8 cellular contexts compared by ENCODE assay signal in genomic region chr17:40480501-40481003, GRCh38. TPM values are rescaled to one million over a fixed set of nuclear protein-coding genes. Genes with fewer than 3 reads are reported as not detected.
DNase-seq lines count a peak whose midpoint lies in the region; ATAC-seq and TF ChIP-seq lines count a peak whose summit lies in the region.

No MANE protein-coding gene starts in this region.

- peaks cover 4% of the 10 kb centered on the region for H3K36me3 Mint-ChIP-seq in activated CD8-positive, alpha-beta memory T cell treated with anti-CD3 and anti-CD28 coated beads, Interleukin-2, amount 10 ng/mL, durations not matched to agents 7 days and 5 days
- no peaks in the 10 kb centered on the region for H3K36me3 Mint-ChIP-seq in progenitor cell of endocrine pancreas (ENCODE audit: insufficient read depth)

- H3K9me3 Mint-ChIP-seq in activated CD8-positive, alpha-beta memory T cell treated with anti-CD3 and anti-CD28 coated beads, Interleukin-2, amount 10 ng/mL, durations not matched to agents 7 days and 5 days (ENCODE audit: low read depth): no peaks in the 10 kb centered on the region
- no peaks in the 10 kb centered on the region for H3K9me3 Mint-ChIP-seq in progenitor cell of endocrine pancreas (ENCODE audit: low read depth)

- peak; percentile 89 for ATAC-seq in activated CD8-positive, alpha-beta memory T cell treated with anti-CD3 and anti-CD28 coated beads, Interleukin-2, amount 10 ng/mL, durations not matched to agents 7 days and 5 days
- ATAC-seq in HG03175 (IDR thresholded peaks at IDR 0.05; ENCODE audit: unreplicated experiment): no peak

- H3K27ac Mint-ChIP-seq in activated CD8-positive, alpha-beta memory T cell treated with anti-CD3 and anti-CD28 coated beads, Interleukin-2, amount 10 ng/mL, durations not matched to agents 7 days and 5 days: peak overlapping the region; percentile 94
- H3K27ac Mint-ChIP-seq in progenitor cell of endocrine pancreas: no peak overlapping the region

- CTCF ChIA-PET in activated CD8-positive, alpha-beta memory T cell treated with anti-CD3 and anti-CD28 coated beads, Interleukin-2, amount 10 ng/mL, durations not matched to agents 7 days and 5 days (lab: Charles Lee): interaction anchor here (1.5 to 6.9 kb wide), 4 partner anchors 22 to 80 kb away, joined by 4 to 92 read pairs (median 10); partner anchors contain the start of gene TOP2A

- peak; percentile 30 for DNase-seq in NCI-H748 (lab: John Stamatoyannopoulos, UW; ENCODE audit: unreplicated experiment)
- DNase-seq in NCI-H748 treated with DMSO at 0.1 percent for 48 hours (lab: John Stamatoyannopoulos, UW): no peak
- DNase-seq in activated CD8-positive, alpha-beta memory T cell treated with anti-CD3 and anti-CD28 coated beads, Interleukin-2, amount 10 ng/mL, durations not matched to agents 7 days and 5 days: peak; percentile 91
- peak; percentile 37 for DNase-seq in germinal center (ENCODE audit: low spot score)
- peak; percentile 76 for DNase-seq in stimulated activated CD8-positive, alpha-beta memory T cell treated with anti-CD3 and anti-CD28 coated beads, Interleukin-4, amount 100 ng/mL, for 24 hours (ENCODE audit: low read depth)
- DNase-seq in NCI-H1694 (lab: John Stamatoyannopoulos, UW): no peak
- no peak for DNase-seq in progenitor cell of endocrine pancreas (ENCODE audit: low spot score, unreplicated experiment)

- H3K4me1 Mint-ChIP-seq in activated CD8-positive, alpha-beta memory T cell treated with anti-CD3 and anti-CD28 coated beads, Interleukin-2, amount 10 ng/mL, durations not matched to agents 7 days and 5 days: peaks cover 53% of the 10 kb centered on the region
- H3K4me1 Mint-ChIP-seq in progenitor cell of endocrine pancreas (ENCODE audit: low read depth): no peaks in the 10 kb centered on the region

- no peak for TF ChIP-seq CTCF in progenitor cell of endocrine pancreas (IDR thresholded peaks at IDR 0.05; ENCODE audit: unreplicated experiment)

- H3K4me3 Mint-ChIP-seq in activated CD8-positive, alpha-beta memory T cell treated with anti-CD3 and anti-CD28 coated beads, Interleukin-2, amount 10 ng/mL, durations not matched to agents 7 days and 5 days: peak overlapping the region; percentile 49
- H3K4me3 Mint-ChIP-seq in progenitor cell of endocrine pancreas (ENCODE audit: low read depth): no peak overlapping the region

- H3K27me3 Mint-ChIP-seq in activated CD8-positive, alpha-beta memory T cell treated with anti-CD3 and anti-CD28 coated beads, Interleukin-2, amount 10 ng/mL, durations not matched to agents 7 days and 5 days: no peaks in the 10 kb centered on the region
- H3K27me3 Mint-ChIP-seq in progenitor cell of endocrine pancreas: peaks cover 10% of the 10 kb centered on the region

RNA-seq across cellular contexts. Expression of gene TNS4, which starts 20.9 kb away (rescaled TPM):
- total RNA-seq in activated CD8-positive, alpha-beta memory T cell treated with anti-CD3 and anti-CD28 coated beads, Interleukin-2, amount 10 ng/mL, durations not matched to agents 7 days and 5 days: 1 to 10 TPM; 4.2 to 5.8 TPM
- total RNA-seq in progenitor cell of endocrine pancreas: not detected in 2 replicates

RNA-seq across cellular contexts. Expression of gene IGFBP4, which starts 37.3 kb away (rescaled TPM):
- total RNA-seq in activated CD8-positive, alpha-beta memory T cell treated with anti-CD3 and anti-CD28 coated beads, Interleukin-2, amount 10 ng/mL, durations not matched to agents 7 days and 5 days: 1 to 10 TPM; 3.4 to 5.9 TPM
- total RNA-seq in progenitor cell of endocrine pancreas: 3.6 and 4.3 TPM in 2 replicates

Comparison
In these comparisons a context has a peak if more than half of its experiments do, and no peak if none do; other contexts are left out.
1. DNase-seq: peak in NCI-H748 (single experiment), activated CD8-positive, alpha-beta memory T cell treated with anti-CD3 and anti-CD28 coated beads, Interleukin-2, amount 10 ng/mL, durations not matched to agents 7 days and 5 days (single experiment), germinal center (single experiment) and stimulated activated CD8-positive, alpha-beta memory T cell treated with anti-CD3 and anti-CD28 coated beads, Interleukin-4, amount 100 ng/mL, for 24 hours (single experiment); none in NCI-H748 treated with DMSO at 0.1 percent for 48 hours (single experiment), NCI-H1694 (single experiment) and progenitor cell of endocrine pancreas (single experiment).